Comparison of ENCODE assay signal across 8 cellular contexts in the genomic region with DNA sequence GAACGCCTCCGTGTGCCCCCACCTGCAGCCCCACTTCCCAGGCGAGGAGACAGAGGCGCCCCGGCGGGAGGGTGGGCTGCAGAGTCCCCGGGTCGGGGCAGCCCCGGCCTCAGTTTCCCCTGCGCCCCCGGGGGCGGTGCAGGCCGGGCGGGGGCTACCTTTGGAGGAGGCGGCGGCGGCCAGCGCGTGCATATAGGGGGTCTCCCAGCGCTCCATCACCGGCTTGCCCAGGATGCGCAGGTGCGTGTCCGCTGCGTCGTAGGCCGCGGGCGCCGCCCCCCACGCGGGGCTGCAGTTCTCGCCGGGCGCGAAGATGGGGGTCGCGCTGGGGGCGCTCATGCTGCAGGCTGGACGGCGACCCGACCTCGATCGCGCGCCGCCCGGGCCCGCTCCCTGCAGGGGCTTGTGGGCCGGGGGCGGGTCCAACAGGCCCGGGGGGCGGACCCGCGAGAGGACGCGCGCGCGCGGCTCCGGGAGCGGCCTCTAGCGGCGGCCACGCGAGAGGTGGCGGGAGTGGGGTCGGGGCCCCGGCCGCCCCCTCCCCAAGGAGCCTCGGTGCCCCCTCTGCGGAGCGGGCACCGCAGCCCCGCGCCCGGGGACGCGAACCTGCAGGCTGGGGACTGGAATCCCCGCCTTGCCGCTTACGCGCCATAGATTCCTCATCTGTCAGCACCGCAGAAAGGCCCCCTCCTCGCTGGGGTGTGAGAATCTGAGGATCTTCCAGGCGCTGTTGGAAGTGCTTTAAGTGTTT. TPM values are rescaled to one million over a fixed set of nuclear protein-coding genes. Genes with fewer than 3 reads are reported as not detected.
DNase-seq lines count a peak whose midpoint lies in the region; ATAC-seq, FAIRE-seq and TF ChIP-seq lines count a peak whose summit lies in the region.

A gene (minus strand): TSS at position 405 of the 751 bp plus-strand sequence. CDS start 66 bp downstream, at position 339.

- peak within 1 kb of the TSS; percentile 92 for H3K4me3 ChIP-seq in LNCaP clone FGC (ENCODE audit: low read depth, low read length)
- H3K4me3 ChIP-seq in endothelial cell of umbilical vein (replicated peaks in 1 of 3; ENCODE audit: insufficient read depth in 1 of 3, low read depth in 1 of 3, low read length in 3 of 3): peak within 1 kb of the TSS; percentile 47 to 70 (median 56)
- peak within 1 kb of the TSS; percentile 28 to 54 for H3K4me3 ChIP-seq in muscle layer of colon (ENCODE audit: low read depth in 1 of 2, low read length in 2 of 2)
- peak within 1 kb of the TSS; percentile 60 to 88 (median 64) for H3K4me3 ChIP-seq in stomach

- no peak within 1 kb of the TSS for H3K27ac ChIP-seq in endothelial cell of umbilical vein (ENCODE audit: insufficient read depth, low read depth, low read length)
- H3K27ac ChIP-seq in muscle layer of colon (ENCODE audit: low read depth, low read length): no peak within 1 kb of the TSS
- peak within 1 kb of the TSS in 4 of 5 donors; percentile 53 to 61 (median 57) for H3K27ac ChIP-seq in stomach

- CTCF ChIA-PET in endothelial cell of umbilical vein (lab: Charles Lee): no interaction called here

- dilution Hi-C loops in endothelial cell of umbilical vein (cut with MboI; ENCODE audit: extremely low pct_ligation_motif_present, low sequenced_read_pairs): no loop called here

- H3K9me3 ChIP-seq in endothelial cell of umbilical vein (replicated peaks; ENCODE audit: control insufficient read depth, insufficient read depth, low read length) (no peaks in the 10 kb centered on the region), muscle layer of colon (ENCODE audit: low read length) (no peaks in the 10 kb centered on the region), stomach (no peaks in the 10 kb centered on the region)

- FAIRE-seq in endothelial cell of umbilical vein (lab: Jason Lieb, UNC): peak; percentile 12

- WGBS in stomach, 5 donors: 2 to 6% (median 3%) methylated on average over 11 to 87 of the region's 87 CpGs

- POLR2A ChIA-PET in endothelial cell of umbilical vein (lab: Charles Lee): no interaction called here

- H3K79me2 ChIP-seq in endothelial cell of umbilical vein (ENCODE audit: control insufficient read depth, insufficient read depth, low read length): no peaks in the 10 kb centered on the region

- TF ChIP-seq POLR2A in GM10847 (IDR thresholded peaks at IDR 0.05; ENCODE audit: extremely low read depth, insufficient read length): peak; percentile 20
- TF ChIP-seq POLR2A in endothelial cell of umbilical vein (IDR thresholded peaks at IDR 0.05; ENCODE audit: low read depth, low read length): no peak
- no peak for TF ChIP-seq POLR2A in stomach (IDR thresholded peaks at IDR 0.05)

- intact Hi-C loops in endothelial cell of umbilical vein (cut with micrococcal nuclease): loop anchor here (1.0 to 10.0 kb wide), 2 partner anchors 18 to 193 kb away; a partner anchor contains a TSS
- intact Hi-C loops in stomach (cut with DNase I; ENCODE audit: low total_unique reads): no loop called here

- no peaks in the 10 kb centered on the region for H3K9me1 ChIP-seq in endothelial cell of umbilical vein (replicated peaks; ENCODE audit: control insufficient read depth, extremely low read depth, insufficient read depth, low read length)

- no TSS peak for BruUV-seq in endothelial cell of umbilical vein (replicated peaks; lab: Mats Ljungman, UMichigan)

- H2AFZ ChIP-seq in endothelial cell of umbilical vein (ENCODE audit: low read depth, low read length): peak within 1 kb of the TSS; percentile 84

- no peaks in the 10 kb centered on the region for H3K27me3 ChIP-seq in endothelial cell of umbilical vein (ENCODE audit: control insufficient read depth in 2 of 2, insufficient read depth in 2 of 2, low read length in 2 of 2)
- H3K27me3 ChIP-seq in muscle layer of colon (ENCODE audit: control insufficient read depth in 1 of 2, insufficient read depth in 2 of 2, low read length in 2 of 2): peaks cover 0 to 8% of the 10 kb centered on the region in 2 donors
- H3K27me3 ChIP-seq in stomach: peaks cover 0 to 20% (median 0%) of the 10 kb centered on the region in 3 donors

- no peaks in the 10 kb centered on the region for H3K36me3 ChIP-seq in endothelial cell of umbilical vein (ENCODE audit: control insufficient read depth in 2 of 2, extremely low read depth in 1 of 2, insufficient read depth in 2 of 2, low read length in 2 of 2)
- H3K36me3 ChIP-seq in muscle layer of colon (ENCODE audit: insufficient read depth, low read length): no peaks in the 10 kb centered on the region
- H3K36me3 ChIP-seq in stomach: no peaks in the 10 kb centered on the region

- peak within 1 kb of the TSS; percentile 49 for H3K4me2 ChIP-seq in endothelial cell of umbilical vein (ENCODE audit: insufficient read depth, low read length)

- no peaks in the 10 kb centered on the region for H4K20me1 ChIP-seq in endothelial cell of umbilical vein (replicated peaks; ENCODE audit: control insufficient read depth, extremely low read depth, insufficient read depth, low read length)

- H3K4me1 ChIP-seq in endothelial cell of umbilical vein (ENCODE audit: control insufficient read depth, extremely low read depth, insufficient read depth, low read length) (peaks cover 12% of the 10 kb centered on the region), muscle layer of colon (ENCODE audit: insufficient read depth, low read length) (peaks cover 10% of the 10 kb centered on the region), stomach (peaks cover 26 to 56% (median 53%) of the 10 kb centered on the region in 4 donors)

- ATAC-seq in HG02938 (IDR thresholded peaks at IDR 0.05; ENCODE audit: unreplicated experiment): no peak

- H3K9ac ChIP-seq in endothelial cell of umbilical vein (replicated peaks; ENCODE audit: extremely low read depth, insufficient read depth, low read length) (no peak within 1 kb of the TSS), muscle layer of colon (ENCODE audit: low read length) (no peak within 1 kb of the TSS)

- DNase-seq in LNCaP clone FGC (ENCODE audit: low read depth) (no peak), endothelial cell of umbilical vein (ENCODE audit: low read depth, low spot score) (peak; percentile 48), stomach (no peak), NCI-H1048 (lab: John Stamatoyannopoulos, UW) (no peak)
- peak; percentile 83 for DNase-seq in activated CD8-positive, alpha-beta memory T cell treated with anti-CD3 and anti-CD28 coated beads for 24 hours

- TF ChIP-seq CTCF in LNCaP clone FGC (IDR thresholded peaks at IDR 0.05; ENCODE audit: control insufficient read depth, extremely low read depth, insufficient read depth) (peak; percentile 76), endothelial cell of umbilical vein (IDR thresholded peaks at IDR 0.05; ENCODE audit: extremely low read depth in 1 of 2, insufficient read depth in 1 of 2, low read depth in 1 of 2, low read length in 2 of 2) (peak; percentile 27 to 48), stomach (IDR thresholded peaks at IDR 0.05) (peak in 5 of 7 experiments; percentile 3 to 60 (median 32))

- no peak for TF ChIP-seq EP300 in stomach (IDR thresholded peaks at IDR 0.05)

TF ChIP-seq in endothelial cell of umbilical vein, 7 proteins besides CTCF, POLR2A, EP300 and RAD21:
- TF ChIP-seq GATA2 (IDR thresholded peaks at IDR 0.05; ENCODE audit: insufficient read depth, insufficient read length, low read depth, low read length): no peak
- TF ChIP-seq POLR2AphosphoS5 (IDR thresholded peaks at IDR 0.05; ENCODE audit: insufficient read depth, low read depth, low read length): no peak
- no peak for TF ChIP-seq FOS (IDR thresholded peaks at IDR 0.05; ENCODE audit: borderline replicate concordance, insufficient read depth, low read length)
- TF ChIP-seq, protein P1, sequence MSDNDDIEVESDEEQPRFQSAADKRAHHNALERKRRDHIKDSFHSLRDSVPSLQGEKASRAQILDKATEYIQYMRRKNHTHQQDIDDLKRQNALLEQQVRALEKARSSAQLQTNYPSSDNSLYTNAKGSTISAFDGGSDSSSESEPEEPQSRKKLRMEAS (IDR thresholded peaks at IDR 0.05; ENCODE audit: insufficient read depth, insufficient read length): no peak
- no peak for TF ChIP-seq EZH2 (IDR thresholded peaks at IDR 0.05; ENCODE audit: borderline replicate concordance, low read depth, low read length, severe bottlenecking)
- no peak for TF ChIP-seq MYC (IDR thresholded peaks at IDR 0.05; ENCODE audit: low read depth, low read length)
- no peak for TF ChIP-seq JUN (IDR thresholded peaks at IDR 0.05; ENCODE audit: borderline replicate concordance, insufficient read depth, insufficient read length, low read depth)

RNA-seq across cellular contexts. Expression of the gene that starts here (rescaled TPM):
- total RNA-seq in endothelial cell of umbilical vein: 20.0 and 22.1 TPM in 2 replicates
- polyA plus RNA-seq in endothelial cell of umbilical vein: 36.9 and 46.8 TPM in 2 replicates
- 18.4 and 26.8 TPM in 2 replicates for polyA plus RNA-seq in endothelial cell of umbilical vein (2011; cell fraction: cytosol; rRNA removed)
- 10.2 and 11.8 TPM in 2 replicates for polyA plus RNA-seq in endothelial cell of umbilical vein (2011; cell fraction: nucleus; rRNA removed)
- polyA plus RNA-seq in endothelial cell of umbilical vein (2012): 22.2 and 26.2 TPM in 2 replicates
- 14.3 and 21.7 TPM in 2 replicates for polyA minus RNA-seq in endothelial cell of umbilical vein
- polyA minus RNA-seq in endothelial cell of umbilical vein (2011; cell fraction: cytosol; rRNA and poly(A)+ RNA removed): 24.1 TPM
- 2.8 and 4.5 TPM in 2 replicates for polyA minus RNA-seq in endothelial cell of umbilical vein (2011; cell fraction: nucleus; rRNA and poly(A)+ RNA removed)
- total RNA-seq in stomach: 10 to 100 TPM in 1 of 5 donors, 1 to 10 TPM in 2, not detected in 2; 2.6 to 15.6 (median 4.5) TPM
- 100 to 1,000 TPM in 1 of 3 donors, 10 to 100 TPM in 2; 26.8 to 102 (median 55.3) TPM for polyA plus RNA-seq in stomach

Comparison
In these comparisons a context has a peak if more than half of its experiments do, and no peak if none do; other contexts are left out.
1. DNase-seq: peak in activated CD8-positive, alpha-beta memory T cell treated with anti-CD3 and anti-CD28 coated beads for 24 hours (single experiment) and endothelial cell of umbilical vein (single experiment); none in LNCaP clone FGC (single experiment), stomach (single experiment) and NCI-H1048 (single experiment).
2. H3K4me3 ChIP-seq: peak in every context shown above with its lines; median percentile 92 in LNCaP clone FGC; 64 in stomach; 56 in endothelial cell of umbilical vein; 41 in muscle layer of colon.
3. H3K27ac ChIP-seq: peak in stomach (4 of 5); none in endothelial cell of umbilical vein (single experiment) and muscle layer of colon (single experiment).
4. Peak in every context shown above with its lines, with median percentiles within 50 percentile points of each other: CTCF ChIP-seq.